Comparison of ENCODE assay signal across 12 cellular contexts in genomic region chr20:58307270-58307669, GRCh38. TPM values are rescaled to one million over a fixed set of nuclear protein-coding genes. Genes with fewer than 3 reads are reported as not detected.
DNase-seq lines count a peak whose midpoint lies in the region; TF ChIP-seq lines count a peak whose summit lies in the region.
"Had no signal": no experiment of that assay in that cellular context is flagged by ENCODE, and none has a peak within 500 bp of the region (broad histone marks: within the 10 kb centered on the region; RNA-seq: fewer than 3 reads in every experiment).

No MANE protein-coding gene starts in this region.

- no peak for TF ChIP-seq POLR2A in erythroblast (IDR thresholded peaks at IDR 0.05; ENCODE audit: low read length)

- no peak for DNase-seq in T-helper 1 cell
- no peak for DNase-seq in OCI-LY7 (ENCODE audit: low spot score)
- no peak for DNase-seq in SKM-1 (lab: John Stamatoyannopoulos, UW; ENCODE audit: unreplicated experiment)
- DNase-seq in erythroblast (lab: John Stamatoyannopoulos, UW): no peak
- no peak for DNase-seq in NCI-H1417 (lab: John Stamatoyannopoulos, UW)
- DNase-seq: DND-41, NCI-H1092 treated with DMSO at 0.1 percent for 48 hours, NCI-H524 treated with DMSO at 0.1 percent for 48 hours had no signal

- H3K9me3 ChIP-seq in OCI-LY7 (ENCODE audit: low read length): no peaks in the 10 kb centered on the region

- no peaks in the 10 kb centered on the region for H3K9me2 ChIP-seq in OCI-LY7 (ENCODE audit: insufficient read depth, low read length)

- peaks cover 25% of the 10 kb centered on the region for H3K4me1 ChIP-seq in OCI-LY7 (ENCODE audit: insufficient read depth, low read length, poor library complexity, severe bottlenecking)

- H2AFZ ChIP-seq in OCI-LY7 (ENCODE audit: low read length): no peak overlapping the region

- H3K4me2 ChIP-seq in OCI-LY7 (ENCODE audit: low read length): peak overlapping the region; percentile 43; the same call in 1 of the 2 replicates

- H3K27ac ChIP-seq in OCI-LY7 (ENCODE audit: low read depth, low read length, poor library complexity, severe bottlenecking) (no peak overlapping the region), skin epidermis (peak overlapping the region in 16 of 21 experiments; percentile 11 to 78 (median 54))

- intact Hi-C loops in OCI-LY7 (cut with micrococcal nuclease; ENCODE audit: unreplicated experiment): loop anchor here (10.0 kb wide), 1 partner anchor 138 kb away; no protein-coding TSS in a partner anchor
- intact Hi-C loops in dendritic cell treated with granulocyte-macrophage colony-stimulating factor and Interleukin-4, amounts not matched to agents 40 ng/mL and 50 ng/mL, for 4 days (cut with micrococcal nuclease): loop anchor here (1.0 to 10.0 kb wide), 4 partner anchors 70 to 592 kb away; partner anchors contain the start of genes PMEPA1, STX16 and VAPB

- no peaks in the 10 kb centered on the region for H3K9me3 Mint-ChIP-seq in T-helper 1 cell treated with Interleukin-12 subunit alpha and Interleukin-12 subunit beta and Interleukin-4 antibody, amounts not matched to agents 30 μg/mL and 1 μg/mL, for 36 hours
- H3K9me3 Mint-ChIP-seq in dendritic cell treated with granulocyte-macrophage colony-stimulating factor and Interleukin-4, amounts not matched to agents 40 ng/mL and 50 ng/mL, for 4 days: no peaks in the 10 kb centered on the region
- H3K9me3 Mint-ChIP-seq: brain had no signal

- H3K4me3 ChIP-seq in OCI-LY7 (ENCODE audit: low read depth, low read length, poor library complexity, severe bottlenecking) (no peak overlapping the region), skin epidermis (no peak overlapping the region)

- no peaks in the 10 kb centered on the region for H4K20me1 ChIP-seq in OCI-LY7 (ENCODE audit: insufficient read depth, low read length)

- POLR2A ChIA-PET in OCI-LY7 (lab: Charles Lee): interaction anchor here (0.7 kb wide), 1 partner anchor 898 kb away, joined by 3 read pairs; no protein-coding TSS in a partner anchor

- H3K27ac Mint-ChIP-seq in T-helper 1 cell treated with Interleukin-12 subunit alpha and Interleukin-12 subunit beta and Interleukin-4 antibody, amounts not matched to agents 30 μg/mL and 1 μg/mL, for 36 hours: peak overlapping the region; percentile 95
- H3K27ac Mint-ChIP-seq in dendritic cell treated with granulocyte-macrophage colony-stimulating factor and Interleukin-4, amounts not matched to agents 40 ng/mL and 50 ng/mL, for 4 days: peak overlapping the region; percentile 91

- BruUV-seq in OCI-LY7 (replicated peaks; lab: Mats Ljungman, UMichigan): no TSS peak

- CTCF ChIA-PET in OCI-LY7 (lab: Charles Lee; ENCODE audit: unreplicated experiment): no interaction called here

- peaks cover 8% of the 10 kb centered on the region for H3K36me3 ChIP-seq in OCI-LY7 (ENCODE audit: insufficient read depth, low read length)

- H3K27me3 Mint-ChIP-seq in T-helper 1 cell treated with Interleukin-12 subunit alpha and Interleukin-12 subunit beta and Interleukin-4 antibody, amounts not matched to agents 30 μg/mL and 1 μg/mL, for 36 hours (ENCODE audit: low read depth): no peaks in the 10 kb centered on the region
- H3K27me3 Mint-ChIP-seq in dendritic cell treated with granulocyte-macrophage colony-stimulating factor and Interleukin-4, amounts not matched to agents 40 ng/mL and 50 ng/mL, for 4 days: peaks cover 1% of the 10 kb centered on the region
- H3K27me3 Mint-ChIP-seq: brain had no signal

- H3K4me1 Mint-ChIP-seq in T-helper 1 cell treated with Interleukin-12 subunit alpha and Interleukin-12 subunit beta and Interleukin-4 antibody, amounts not matched to agents 30 μg/mL and 1 μg/mL, for 36 hours (ENCODE audit: low read depth): peaks cover 46% of the 10 kb centered on the region
- H3K4me1 Mint-ChIP-seq in dendritic cell treated with granulocyte-macrophage colony-stimulating factor and Interleukin-4, amounts not matched to agents 40 ng/mL and 50 ng/mL, for 4 days (ENCODE audit: low read depth): peaks cover 55% of the 10 kb centered on the region

- TF ChIP-seq CTCF in OCI-LY7 (conservative IDR thresholded peaks at IDR 0.05; ENCODE audit: low read length): no peak

- peaks cover 16% of the 10 kb centered on the region for H3K36me3 Mint-ChIP-seq in T-helper 1 cell treated with Interleukin-12 subunit alpha and Interleukin-12 subunit beta and Interleukin-4 antibody, amounts not matched to agents 30 μg/mL and 1 μg/mL, for 36 hours (ENCODE audit: low read depth)
- H3K36me3 Mint-ChIP-seq in dendritic cell treated with granulocyte-macrophage colony-stimulating factor and Interleukin-4, amounts not matched to agents 40 ng/mL and 50 ng/mL, for 4 days (ENCODE audit: low read depth): peaks cover 54% of the 10 kb centered on the region

- H3K4me3 Mint-ChIP-seq in T-helper 1 cell treated with Interleukin-12 subunit alpha and Interleukin-12 subunit beta and Interleukin-4 antibody, amounts not matched to agents 30 μg/mL and 1 μg/mL, for 36 hours: peak overlapping the region; percentile 51
- peak overlapping the region; percentile 50 for H3K4me3 Mint-ChIP-seq in dendritic cell treated with granulocyte-macrophage colony-stimulating factor and Interleukin-4, amounts not matched to agents 40 ng/mL and 50 ng/mL, for 4 days

- H3K79me2 ChIP-seq in OCI-LY7 (ENCODE audit: insufficient read depth, low read depth, low read length): peaks cover 17% of the 10 kb centered on the region; the same call in 1 of the 2 replicates

RNA-seq across cellular contexts. Expression of gene RAB22A, which starts 2.2 kb away (rescaled TPM):
- 6.8 and 7.0 TPM in 2 replicates for total RNA-seq in OCI-LY7 (2014; rRNA removed; shearing (Covaris generic))
- total RNA-seq in OCI-LY7 (2022): 13.4 and 14.1 TPM in 2 replicates
